ENCODE assay signal across 8 cellular contexts in the genomic region with DNA sequence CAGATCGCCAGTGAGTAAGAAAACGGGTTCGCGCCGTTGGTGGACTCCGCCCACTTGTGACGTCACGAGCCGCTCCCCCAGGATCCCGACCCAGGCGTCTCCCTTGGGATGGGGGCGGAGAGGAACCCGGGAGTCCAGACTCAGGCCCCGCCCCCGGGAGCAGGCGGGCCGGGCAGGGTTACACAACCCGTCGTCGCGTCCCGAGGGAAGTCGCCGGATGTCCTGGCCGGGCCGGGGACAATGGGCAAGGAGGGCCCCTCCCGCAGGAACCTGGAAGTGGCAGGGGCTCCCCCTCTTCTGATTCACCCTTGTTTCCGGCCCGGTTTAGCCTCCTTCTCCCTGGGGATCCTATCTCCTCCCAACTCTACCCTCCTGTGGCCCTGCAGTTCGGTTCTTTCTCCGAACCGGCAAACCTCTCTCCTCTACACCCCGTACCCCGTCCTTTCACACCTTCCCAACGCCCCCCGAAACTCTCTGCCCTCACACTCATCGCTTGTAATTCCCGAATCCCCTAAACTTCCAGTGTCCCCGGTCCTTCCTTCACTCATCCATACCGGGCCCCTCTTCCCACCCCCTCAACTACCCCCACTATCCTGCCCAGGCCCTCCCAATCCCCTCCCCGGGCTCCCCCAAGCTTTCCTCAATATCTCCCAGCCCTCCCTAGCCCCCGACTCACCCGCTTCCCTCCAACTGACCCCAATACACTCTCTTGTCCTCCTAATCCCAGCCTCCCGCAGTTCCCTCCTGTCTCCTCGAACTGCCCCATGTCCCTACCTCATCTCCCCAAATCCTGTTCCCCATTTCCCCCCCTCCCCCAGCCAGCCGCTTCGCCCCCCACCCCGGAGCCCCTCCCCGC.
DNase-seq lines count a peak whose midpoint lies in the region; ATAC-seq and TF ChIP-seq lines count a peak whose summit lies in the region.

No MANE protein-coding gene starts in this region.

- DNase-seq in ELF-1 (ENCODE audit: low read depth, low spot score) (peak; percentile 90), SW 1271 (lab: John Stamatoyannopoulos, UW) (peak; percentile 79 to 85), brain microvascular endothelial cell (peak; percentile 91), hippocampal formation (lab: John Stamatoyannopoulos, UW) (peak; percentile 23 to 69), putamen (ENCODE audit: low spot score) (peak; percentile 76)

- H3K4me3 ChIP-seq in brain microvascular endothelial cell (ENCODE audit: low read depth, low read length), result peak overlapping the region; percentile 55

- peak overlapping the region; percentile 98 for H3K27ac ChIP-seq in brain microvascular endothelial cell

- TF ChIP-seq EP300 in Ishikawa (IDR thresholded peaks at IDR 0.05; ENCODE audit: borderline replicate concordance), result no peak

- no peak for TF ChIP-seq CTCF in brain microvascular endothelial cell (IDR thresholded peaks at IDR 0.05; ENCODE audit: low read depth, low read length, missing control alignments)

- TF ChIP-seq RAD21 in Ishikawa (IDR thresholded peaks at IDR 0.05; ENCODE audit: low read depth), result no peak

- in situ Hi-C loops in brain microvascular endothelial cell (cut with HindIII; ENCODE audit: low pct_ligation_motif_present, low sequenced_read_pairs), result no loop called here

- H3K36me3 ChIP-seq in brain microvascular endothelial cell (replicated peaks), result no peaks in the 10 kb centered on the region

- no peak for ATAC-seq in GM21786 (IDR thresholded peaks at IDR 0.05; ENCODE audit: unreplicated experiment)
- no peak for ATAC-seq in GM18520 (IDR thresholded peaks at IDR 0.05; ENCODE audit: unreplicated experiment)

- no peaks in the 10 kb centered on the region for H3K27me3 ChIP-seq in brain microvascular endothelial cell (replicated peaks)

TF ChIP-seq in Ishikawa, 13 proteins besides CTCF, POLR2A, EP300 and RAD21:
- TF ChIP-seq NFIC (IDR thresholded peaks at IDR 0.05) (no peak), CEBPB (IDR thresholded peaks at IDR 0.05) (peak; percentile 87), CREB1 (IDR thresholded peaks at IDR 0.05; ENCODE audit: low read depth) (peak; percentile 58), TCF12 (IDR thresholded peaks at IDR 0.05; ENCODE audit: low read depth) (peak; percentile 46), EGR1 (IDR thresholded peaks at IDR 0.05) (no peak), TEAD4 (IDR thresholded peaks at IDR 0.05) (no peak)
- TF ChIP-seq, protein P1, sequence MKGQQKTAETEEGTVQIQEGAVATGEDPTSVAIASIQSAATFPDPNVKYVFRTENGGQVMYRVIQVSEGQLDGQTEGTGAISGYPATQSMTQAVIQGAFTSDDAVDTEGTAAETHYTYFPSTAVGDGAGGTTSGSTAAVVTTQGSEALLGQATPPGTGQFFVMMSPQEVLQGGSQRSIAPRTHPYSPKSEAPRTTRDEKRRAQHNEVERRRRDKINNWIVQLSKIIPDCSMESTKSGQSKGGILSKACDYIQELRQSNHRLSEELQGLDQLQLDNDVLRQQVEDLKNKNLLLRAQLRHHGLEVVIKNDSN (IDR thresholded peaks at IDR 0.05), result 0 out of 2 replicates have a peak, but pooled peaks have one; percentile 14
- TF ChIP-seq, protein P2, sequence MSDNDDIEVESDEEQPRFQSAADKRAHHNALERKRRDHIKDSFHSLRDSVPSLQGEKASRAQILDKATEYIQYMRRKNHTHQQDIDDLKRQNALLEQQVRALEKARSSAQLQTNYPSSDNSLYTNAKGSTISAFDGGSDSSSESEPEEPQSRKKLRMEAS (IDR thresholded peaks at IDR 0.05), result peak; percentile 49; the same call in 1 of the 2 replicates
